Comparison of ENCODE assay signal across 21 cellular contexts in the genomic region with DNA sequence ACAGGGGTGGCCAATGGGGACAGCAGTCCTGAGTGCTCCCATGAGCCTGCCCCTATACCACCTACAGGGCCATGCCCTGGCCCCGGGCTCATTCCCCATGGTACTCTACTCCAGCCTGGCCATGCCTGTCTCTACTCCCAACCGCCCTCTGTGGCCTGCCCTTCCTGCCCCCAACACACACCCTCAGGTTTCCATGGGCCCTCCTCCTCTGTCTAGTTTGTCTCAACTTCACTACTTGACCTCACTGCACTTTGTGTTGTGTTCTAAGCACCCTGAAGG. TPM values are rescaled to one million over a fixed set of nuclear protein-coding genes. Genes with fewer than 3 reads are reported as not detected.
DNase-seq lines count a peak whose midpoint lies in the region; ATAC-seq and TF ChIP-seq lines count a peak whose summit lies in the region.
"Had no signal": no experiment of that assay in that cellular context is flagged by ENCODE, and none has a peak within 500 bp of the region (broad histone marks: within the 10 kb centered on the region; RNA-seq: fewer than 3 reads in every experiment).

No MANE protein-coding gene starts in this region.

- H3K4me3 ChIP-seq in breast epithelium (no peak overlapping the region), thyroid gland (replicated peaks in 1 of 3) (no peak overlapping the region)
- H3K4me3 ChIP-seq: GM23248, HAP-1, SK-N-MC had no signal

- H3K27me3 Mint-ChIP-seq in MCF 10A (ENCODE audit: insufficient read depth, unreplicated experiment) (no peaks in the 10 kb centered on the region), IgD-negative memory B cell (no peaks in the 10 kb centered on the region), nephron progenitor cell (ENCODE audit: low read depth, poor library complexity) (no peaks in the 10 kb centered on the region), osteocyte (ENCODE audit: unreplicated experiment) (no peaks in the 10 kb centered on the region)
- H3K27me3 Mint-ChIP-seq: CD4-positive, CD25-positive, alpha-beta regulatory T cell had no signal

- H3K9me3 Mint-ChIP-seq in MCF 10A (ENCODE audit: unreplicated experiment) (no peaks in the 10 kb centered on the region), IgD-negative memory B cell (no peaks in the 10 kb centered on the region), nephron progenitor cell (no peaks in the 10 kb centered on the region), osteocyte (ENCODE audit: unreplicated experiment) (no peaks in the 10 kb centered on the region)
- H3K9me3 Mint-ChIP-seq: CD4-positive, CD25-positive, alpha-beta regulatory T cell had no signal

- TF ChIP-seq POLR2A in breast epithelium (IDR thresholded peaks at IDR 0.05), result no peak
- TF ChIP-seq POLR2A in thyroid gland (IDR thresholded peaks at IDR 0.05), result no peak

- POLR2A ChIA-PET in MCF 10A (lab: Yijun Ruan, JAX), result no interaction called here

- H3K36me3 Mint-ChIP-seq in MCF 10A (ENCODE audit: insufficient read depth, unreplicated experiment), result peaks cover 57% of the 10 kb centered on the region
- peaks cover 2% of the 10 kb centered on the region for H3K36me3 Mint-ChIP-seq in IgD-negative memory B cell
- peaks cover 36% of the 10 kb centered on the region for H3K36me3 Mint-ChIP-seq in nephron progenitor cell (ENCODE audit: low read depth)
- H3K36me3 Mint-ChIP-seq in osteocyte (ENCODE audit: unreplicated experiment), result peaks cover 28% of the 10 kb centered on the region

- 88 to 89% methylated on average over 2 of the region's 2 CpGs for WGBS in thyroid gland, 2 donors

- DNase-seq in breast epithelium (ENCODE audit: low spot score in 2 of 2) (no peak), MCF 10A (ENCODE audit: unreplicated experiment) (no peak), nephron progenitor cell (no peak), thyroid gland (no peak), osteocyte (ENCODE audit: extremely low spot score, unreplicated experiment) (no peak), activated gamma-delta T cell (lab: John Stamatoyannopoulos, UW) (no peak)
- DNase-seq: AML-193; CD4-positive, CD25-positive, alpha-beta regulatory T cell; COR-L47; GDM1; GM23248; KBM-7; NCI-H1694 treated with DMSO at 0.1 percent for 48 hours; NCI-H774; SHP77 had no signal

- H3K4me1 Mint-ChIP-seq in MCF 10A (ENCODE audit: insufficient read depth, unreplicated experiment) (peaks cover 29% of the 10 kb centered on the region), IgD-negative memory B cell (no peaks in the 10 kb centered on the region), nephron progenitor cell (peaks cover 25% of the 10 kb centered on the region), osteocyte (ENCODE audit: unreplicated experiment) (peaks cover 10% of the 10 kb centered on the region)
- H3K4me1 Mint-ChIP-seq: CD4-positive, CD25-positive, alpha-beta regulatory T cell had no signal

- no peaks in the 10 kb centered on the region for H3K27me3 ChIP-seq in breast epithelium
- no peaks in the 10 kb centered on the region for H3K27me3 ChIP-seq in thyroid gland

- H3K9me3 ChIP-seq in breast epithelium, result no peaks in the 10 kb centered on the region
- H3K9me3 ChIP-seq in thyroid gland, result no peaks in the 10 kb centered on the region
- H3K9me3 ChIP-seq: HAP-1 had no signal

- H3K27ac ChIP-seq in breast epithelium (peak overlapping the region; percentile 66 to 70), thyroid gland (peak overlapping the region in 2 of 3 donors; percentile 1 to 57)
- H3K27ac ChIP-seq: GM23248, SK-N-MC had no signal

- TF ChIP-seq CTCF in breast epithelium (IDR thresholded peaks at IDR 0.05) (no peak), MCF 10A (IDR thresholded peaks at IDR 0.05; ENCODE audit: unreplicated experiment) (no peak), nephron progenitor cell (IDR thresholded peaks at IDR 0.05) (no peak), thyroid gland (IDR thresholded peaks at IDR 0.05) (no peak), osteocyte (IDR thresholded peaks at IDR 0.05) (no peak)

- H3K36me3 ChIP-seq in breast epithelium (no peaks in the 10 kb centered on the region), thyroid gland (peaks cover 41 to 48% of the 10 kb centered on the region in 2 donors)

- no peak overlapping the region for H3K27ac Mint-ChIP-seq in MCF 10A (ENCODE audit: low read depth, unreplicated experiment)
- peak overlapping the region in 2 of 3 donors; percentile 22 to 40 for H3K27ac Mint-ChIP-seq in IgD-negative memory B cell
- peak overlapping the region; percentile 68 for H3K27ac Mint-ChIP-seq in nephron progenitor cell
- no peak overlapping the region for H3K27ac Mint-ChIP-seq in osteocyte (ENCODE audit: unreplicated experiment)
- H3K27ac Mint-ChIP-seq: CD4-positive, CD25-positive, alpha-beta regulatory T cell had no signal

- CTCF ChIA-PET in MCF 10A (lab: Yijun Ruan, JAX), result no interaction called here

- H3K4me3 Mint-ChIP-seq in MCF 10A (ENCODE audit: unreplicated experiment) (no peak overlapping the region), IgD-negative memory B cell (no peak overlapping the region), nephron progenitor cell (no peak overlapping the region), osteocyte (ENCODE audit: unreplicated experiment) (no peak overlapping the region)

- ATAC-seq in GM21390 (IDR thresholded peaks at IDR 0.05; ENCODE audit: unreplicated experiment), result no peak

- no TSS peak for BruUV-seq in MCF 10A (replicated peaks; lab: Mats Ljungman, UMichigan)

- intact Hi-C loops in breast epithelium (cut with DNase I; ENCODE audit: low total_unique reads) (no loop called here), MCF 10A (cut with micrococcal nuclease) (no loop called here), thyroid gland (cut with DNase I) (no loop called here)

- H3K4me1 ChIP-seq in breast epithelium, result peaks cover 0 to 18% of the 10 kb centered on the region in 2 donors
- peaks cover 20 to 30% of the 10 kb centered on the region in 2 donors for H3K4me1 ChIP-seq in thyroid gland
- H3K4me1 ChIP-seq: HAP-1 had no signal

RNA-seq across cellular contexts. Expression of gene RASL10A, which starts 26.3 kb away (rescaled TPM):
- total RNA-seq in breast epithelium (1 to 10 TPM; 2.7 to 4.7 (median 4.3) TPM), MCF 10A (2022) (0.52 and 0.82 TPM in 2 replicates), thyroid gland (1 to 10 TPM in 1 of 4 donors, under 1 TPM in 1, not detected in 2; 0.67 to 1.7 TPM), osteocyte (not detected in 2 replicates)
- not detected for polyA plus RNA-seq in IgD-negative memory B cell
- total RNA-seq: CD4-positive, CD25-positive, alpha-beta regulatory T cell; GM23248; NCI-H460 had no signal
- polyA plus RNA-seq: CD4-positive, CD25-positive, alpha-beta regulatory T cell had no signal

RNA-seq across cellular contexts. Expression of gene GAS2L1, which starts 35.3 kb away (rescaled TPM):
- 10 to 100 TPM; 12.2 to 19.3 (median 15.7) TPM for total RNA-seq in breast epithelium
- 15.3 and 17.2 TPM in 2 replicates for total RNA-seq in MCF 10A (2022)
- polyA plus RNA-seq in IgD-negative memory B cell, result 0.46 TPM
- total RNA-seq in thyroid gland, result 10 to 100 TPM in 3 of 4 donors, 1 to 10 TPM in 1; 9.3 to 22.2 (median 15.7) TPM
- total RNA-seq in osteocyte, result 21.6 and 22.3 TPM in 2 replicates
- total RNA-seq: OCI-LY7 had no signal

RNA-seq across cellular contexts. Expression of gene AP1B1, which starts 46.6 kb away (rescaled TPM):
- total RNA-seq in breast epithelium (10 to 100 TPM; 55.7 to 58.7 (median 58.2) TPM), MCF 10A (2022) (67.3 and 69.5 TPM in 2 replicates), thyroid gland (100 to 1,000 TPM in 1 of 4 donors, 10 to 100 TPM in 3; 45.0 to 103 (median 91.4) TPM), osteocyte (42.0 and 45.4 TPM in 2 replicates)
- 45.9 TPM for polyA plus RNA-seq in IgD-negative memory B cell

Comparison
In these comparisons a context has a peak if more than half of its experiments do, and no peak if none do; other contexts are left out.
1. H3K27ac Mint-ChIP-seq: peak in IgD-negative memory B cell (2 of 3) and nephron progenitor cell (single experiment); none in MCF 10A (single experiment) and osteocyte (single experiment).